In the genomic region with DNA sequence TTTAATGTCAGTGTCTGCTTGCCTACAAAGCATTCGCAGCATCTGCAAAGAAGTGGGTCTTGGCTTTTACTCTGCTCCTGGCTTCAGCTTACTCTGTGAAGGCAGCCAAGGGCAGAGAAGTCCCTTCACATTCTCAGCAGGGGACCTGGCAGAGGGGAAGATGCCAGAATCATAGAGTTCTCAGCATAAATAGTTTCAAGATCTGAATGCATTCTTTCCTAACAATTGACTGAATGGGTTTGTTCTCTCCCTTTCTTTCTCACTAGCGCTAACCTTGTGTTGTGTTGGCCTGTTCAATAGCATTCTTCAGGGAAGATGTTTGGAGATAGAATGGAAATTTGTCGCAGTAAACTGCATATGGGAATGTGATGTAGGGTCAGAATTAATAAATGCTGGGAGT, we compare ENCODE assay signal across 18 cellular contexts.
DNase-seq lines count a peak whose midpoint lies in the region; TF ChIP-seq lines count a peak whose summit lies in the region.
"Had no signal": no experiment of that assay in that cellular context is flagged by ENCODE, and none has a peak within 500 bp of the region (broad histone marks: within the 10 kb centered on the region; RNA-seq: fewer than 3 reads in every experiment).

No MANE protein-coding gene starts in this region.

- no peak for TF ChIP-seq CTCF in adrenal gland (IDR thresholded peaks at IDR 0.05)

- in situ Hi-C loops in G401 (cut with HindIII; ENCODE audit: low sequenced_read_pairs) (no loop called here), KBM-7 (cut with MboI; ENCODE audit: low pct_unique_long_range_greater_than_20kb, low sequenced_read_pairs) (no loop called here), ACHN (cut with HindIII; ENCODE audit: low pct_ligation_motif_present, low pct_unique_long_range_greater_than_20kb, low sequenced_read_pairs) (no loop called here)

- H3K9me3 ChIP-seq in ectodermal cell (ENCODE audit: control insufficient read depth, low read length): no peaks in the 10 kb centered on the region
- H3K9me3 ChIP-seq in adrenal gland (replicated peaks in 1 of 3): no peaks in the 10 kb centered on the region
- H3K9me3 ChIP-seq: esophagus muscularis mucosa, vagina had no signal

- no peak for TF ChIP-seq POLR2A in adrenal gland (IDR thresholded peaks at IDR 0.05)

- H3K4me1 ChIP-seq in ectodermal cell (ENCODE audit: control insufficient read depth, insufficient read depth, low read length) (peaks cover 35% of the 10 kb centered on the region), adrenal gland (replicated peaks in 1 of 2) (no peaks in the 10 kb centered on the region)

- intact Hi-C loops in adrenal gland (cut with DNase I): no loop called here

- H3K27me3 ChIP-seq in ectodermal cell (ENCODE audit: control insufficient read depth, insufficient read depth, low read length, poor library complexity, severe bottlenecking) (no peaks in the 10 kb centered on the region), adrenal gland (no peaks in the 10 kb centered on the region)
- H3K27me3 ChIP-seq: vagina had no signal

- DNase-seq in G401 (ENCODE audit: low spot score) (peak; percentile 83), M059J (ENCODE audit: low read depth) (peak; percentile 9), midbrain (lab: John Stamatoyannopoulos, UW) (peak; percentile 18), KBM-7 (no peak), ACHN (no peak), KG1 (lab: John Stamatoyannopoulos, UW) (no peak), adrenal gland (no peak)
- DNase-seq: activated CD4-positive, alpha-beta T cell treated with anti-CD3 and anti-CD28 coated beads, Interleukin-2, amount 50 U/mL, for 48 hours; activated T-cell treated with anti-CD3 and anti-CD28 coated beads, Interleukin-2, amount 50 U/mL, for 48 hours; effector CD4-positive, alpha-beta T cell; left colon; NCI-H2029; NCI-H510A treated with DMSO at 0.1 percent for 48 hours; stimulated activated CD4-positive, alpha-beta T cell treated with anti-CD3 and anti-CD28 coated beads, Interleukin-2, amount 100 ng/mL, for 48 hours; T-helper 1 cell had no signal

- H3K4me3 ChIP-seq in ectodermal cell (ENCODE audit: insufficient read depth, low read depth, low read length) (no peak overlapping the region), adrenal gland (no peak overlapping the region)
- H3K4me3 ChIP-seq: esophagus muscularis mucosa, vagina had no signal

- H3K27ac ChIP-seq in ectodermal cell (ENCODE audit: insufficient read depth, low read depth, low read length, poor library complexity, severe bottlenecking) (peak overlapping the region; percentile 53), adrenal gland (no peak overlapping the region)
- H3K27ac ChIP-seq: esophagus muscularis mucosa, vagina had no signal

- WGBS in ectodermal cell, 2 experiments: 26 to 33% methylated on average over 3 of the region's 3 CpGs
- WGBS in adrenal gland, 4 donors: 71 to 79% (median 74%) methylated on average over 3 of the region's 3 CpGs

- H3K36me3 ChIP-seq in ectodermal cell (ENCODE audit: control insufficient read depth, insufficient read depth, low read length) (no peaks in the 10 kb centered on the region), adrenal gland (replicated peaks in 1 of 2) (no peaks in the 10 kb centered on the region)
- H3K36me3 ChIP-seq: esophagus muscularis mucosa, vagina had no signal

Comparison
In these comparisons a context has a peak if more than half of its experiments do, and no peak if none do; other contexts are left out.
1. DNase-seq: peak in G401 (single experiment), M059J (single experiment) and midbrain (single experiment); none in KBM-7 (single experiment), ACHN (single experiment), KG1 (single experiment) and adrenal gland (0 of 7).